13 cellular contexts compared by ENCODE assay signal in genomic region chr11:110134120-110134519, GRCh38. TPM values are rescaled to one million over a fixed set of nuclear protein-coding genes. Genes with fewer than 3 reads are reported as not detected.
A peak's percentile ranks its signal among the peaks of the same experiment; 100 is the strongest.
DNase-seq lines count a peak whose midpoint lies in the region; ATAC-seq and TF ChIP-seq lines count a peak whose summit lies in the region.
"Had no signal": no experiment of that assay in that cellular context is flagged by ENCODE, and none has a peak within 500 bp of the region (broad histone marks: within the 10 kb centered on the region; RNA-seq: fewer than 3 reads in every experiment).

No MANE protein-coding gene starts in this region.

- no peaks in the 10 kb centered on the region for H3K4me1 ChIP-seq in thyroid gland

- H3K36me3 Mint-ChIP-seq in naive thymus-derived CD8-positive, alpha-beta T cell = no peaks in the 10 kb centered on the region
- H3K36me3 Mint-ChIP-seq in activated T-helper 17 cell treated with anti-CD3 and anti-CD28 coated beads, Interleukin-2, amount 50 U/mL, for 72 hours (ENCODE audit: low read depth) = no peaks in the 10 kb centered on the region

- H3K9me3 Mint-ChIP-seq in naive thymus-derived CD8-positive, alpha-beta T cell = no peaks in the 10 kb centered on the region
- no peaks in the 10 kb centered on the region for H3K9me3 Mint-ChIP-seq in activated T-helper 17 cell treated with anti-CD3 and anti-CD28 coated beads, Interleukin-2, amount 50 U/mL, for 72 hours
- H3K9me3 Mint-ChIP-seq: H9 had no signal

- no peak for TF ChIP-seq CTCF in astrocyte of the cerebellum (IDR thresholded peaks at IDR 0.05; ENCODE audit: low read depth, low read length, missing control alignments)
- TF ChIP-seq CTCF in thyroid gland (IDR thresholded peaks at IDR 0.05) = no peak

- DNase-seq in EH (ENCODE audit: low read depth) (peak; percentile 19), NCI-H1930 (lab: John Stamatoyannopoulos, UW) (peak; percentile 81 to 88), astrocyte of the cerebellum (ENCODE audit: low read depth) (peak; percentile 27), midbrain (lab: John Stamatoyannopoulos, UW) (peak; percentile 27), thyroid gland (no peak)
- no peak for DNase-seq in naive thymus-derived CD8-positive, alpha-beta T cell
- DNase-seq: activated CD4-positive, alpha-beta T cell treated with anti-CD3 and anti-CD28 coated beads for 1 hour; H9; stimulated activated naive CD8-positive, alpha-beta T cell treated with anti-CD3 and anti-CD28 coated beads, Interleukin-15, Interleukin-2, amounts not matched to agents 100 U/mL and 50 U/mL, for 24 hours had no signal

- TF ChIP-seq POLR2A in thyroid gland (IDR thresholded peaks at IDR 0.05) = no peak

- no peaks in the 10 kb centered on the region for H3K27me3 ChIP-seq in thyroid gland
- H3K27me3 ChIP-seq: right atrium auricular region had no signal

- H3K36me3 ChIP-seq in thyroid gland = no peaks in the 10 kb centered on the region
- H3K36me3 ChIP-seq: right atrium auricular region had no signal

- peaks cover 5 to 10% (median 7%) of the 10 kb centered on the region in 5 donors for H3K27me3 Mint-ChIP-seq in naive thymus-derived CD8-positive, alpha-beta T cell
- H3K27me3 Mint-ChIP-seq in activated T-helper 17 cell treated with anti-CD3 and anti-CD28 coated beads, Interleukin-2, amount 50 U/mL, for 72 hours = peaks cover 14% of the 10 kb centered on the region

- no peaks in the 10 kb centered on the region for H3K4me1 Mint-ChIP-seq in naive thymus-derived CD8-positive, alpha-beta T cell
- no peaks in the 10 kb centered on the region for H3K4me1 Mint-ChIP-seq in activated T-helper 17 cell treated with anti-CD3 and anti-CD28 coated beads, Interleukin-2, amount 50 U/mL, for 72 hours

- in situ Hi-C loops in astrocyte of the cerebellum (cut with HindIII; ENCODE audit: low sequenced_read_pairs) = no loop called here

- WGBS in thyroid gland, 2 donors = 91 to 93% methylated on average over 6 of the region's 6 CpGs

- no peak overlapping the region for H3K27ac Mint-ChIP-seq in naive thymus-derived CD8-positive, alpha-beta T cell
- no peak overlapping the region for H3K27ac Mint-ChIP-seq in activated T-helper 17 cell treated with anti-CD3 and anti-CD28 coated beads, Interleukin-2, amount 50 U/mL, for 72 hours
- H3K27ac Mint-ChIP-seq: H9 had no signal

- H3K9me3 ChIP-seq in thyroid gland = no peaks in the 10 kb centered on the region
- H3K9me3 ChIP-seq: right atrium auricular region had no signal

- H3K4me3 Mint-ChIP-seq in naive thymus-derived CD8-positive, alpha-beta T cell = no peak overlapping the region
- H3K4me3 Mint-ChIP-seq in activated T-helper 17 cell treated with anti-CD3 and anti-CD28 coated beads, Interleukin-2, amount 50 U/mL, for 72 hours = no peak overlapping the region
- H3K4me3 Mint-ChIP-seq: H9 had no signal

- intact Hi-C loops in thyroid gland (cut with DNase I) = no loop called here

- H3K4me3 ChIP-seq in astrocyte of the cerebellum (ENCODE audit: low read depth, low read length) = no peak overlapping the region
- H3K4me3 ChIP-seq in thyroid gland (replicated peaks in 1 of 3) = no peak overlapping the region
- H3K4me3 ChIP-seq: right atrium auricular region had no signal

- H3K27ac ChIP-seq in thyroid gland = no peak overlapping the region
- H3K27ac ChIP-seq: right atrium auricular region had no signal

- POLR2A ChIA-PET in naive thymus-derived CD8-positive, alpha-beta T cell (lab: Charles Lee) = no interaction called here

- no peak for ATAC-seq in naive thymus-derived CD8-positive, alpha-beta T cell
- ATAC-seq in activated T-helper 17 cell treated with anti-CD3 and anti-CD28 coated beads, Interleukin-2, amount 50 U/mL, for 72 hours (replicated peaks) = no peak
- ATAC-seq in HG03045 (IDR thresholded peaks at IDR 0.05; ENCODE audit: unreplicated experiment) = no peak
- ATAC-seq: Panc1; stimulated activated naive CD8-positive, alpha-beta T cell treated with anti-CD3 and anti-CD28 coated beads, Interleukin-15, Interleukin-2, amounts not matched to agents 100 U/mL and 50 U/mL, for 24 hours had no signal

RNA-seq across cellular contexts. Expression of gene ZC3H12C, which starts 40.9 kb away (rescaled TPM):
- 10 to 100 TPM; 20.9 to 49.7 (median 30.6) TPM for total RNA-seq in thyroid gland
- total RNA-seq in naive thymus-derived CD8-positive, alpha-beta T cell = under 1 TPM; 0.03 to 0.08 TPM
- not detected for polyA plus RNA-seq in naive thymus-derived CD8-positive, alpha-beta T cell
- 1 to 10 TPM; 2.9 to 5.8 TPM for total RNA-seq in activated T-helper 17 cell treated with anti-CD3 and anti-CD28 coated beads, Interleukin-2, amount 50 U/mL, for 72 hours

Comparison
In these comparisons a context has a peak if more than half of its experiments do, and no peak if none do; other contexts are left out.
1. DNase-seq: peak in EH (single experiment), NCI-H1930 (2 of 2), astrocyte of the cerebellum (single experiment) and midbrain (single experiment); none in thyroid gland (0 of 2) and naive thymus-derived CD8-positive, alpha-beta T cell (0 of 10).